In genomic region chr13:45464687-45465453, GRCh38 we compare ENCODE assay signal across 1 cellular context.
A peak's percentile ranks its signal among the peaks of the same experiment; 100 is the strongest.
TF ChIP-seq lines count a peak whose summit lies in the region.

A gene with protein sequence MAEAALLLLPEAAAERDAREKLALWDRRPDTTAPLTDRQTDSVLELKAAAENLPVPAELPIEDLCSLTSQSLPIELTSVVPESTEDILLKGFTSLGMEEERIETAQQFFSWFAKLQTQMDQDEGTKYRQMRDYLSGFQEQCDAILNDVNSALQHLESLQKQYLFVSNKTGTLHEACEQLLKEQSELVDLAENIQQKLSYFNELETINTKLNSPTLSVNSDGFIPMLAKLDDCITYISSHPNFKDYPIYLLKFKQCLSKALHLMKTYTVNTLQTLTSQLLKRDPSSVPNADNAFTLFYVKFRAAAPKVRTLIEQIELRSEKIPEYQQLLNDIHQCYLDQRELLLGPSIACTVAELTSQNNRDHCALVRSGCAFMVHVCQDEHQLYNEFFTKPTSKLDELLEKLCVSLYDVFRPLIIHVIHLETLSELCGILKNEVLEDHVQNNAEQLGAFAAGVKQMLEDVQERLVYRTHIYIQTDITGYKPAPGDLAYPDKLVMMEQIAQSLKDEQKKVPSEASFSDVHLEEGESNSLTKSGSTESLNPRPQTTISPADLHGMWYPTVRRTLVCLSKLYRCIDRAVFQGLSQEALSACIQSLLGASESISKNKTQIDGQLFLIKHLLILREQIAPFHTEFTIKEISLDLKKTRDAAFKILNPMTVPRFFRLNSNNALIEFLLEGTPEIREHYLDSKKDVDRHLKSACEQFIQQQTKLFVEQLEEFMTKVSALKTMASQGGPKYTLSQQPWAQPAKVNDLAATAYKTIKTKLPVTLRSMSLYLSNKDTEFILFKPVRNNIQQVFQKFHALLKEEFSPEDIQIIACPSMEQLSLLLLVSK (plus strand): TSS chr13:45464939. CDS start chr13:45465037, 98 bp downstream.

TF ChIP-seq in HepG2, 621 proteins besides CTCF, POLR2A, EP300 and RAD21 (continued from another document and continues in another):
- no peak for TF ChIP-seq ZNF318 (CRISPR knock-in tag; IDR thresholded peaks at IDR 0.05)
- TF ChIP-seq ESRRA (CRISPR knock-in tag; IDR thresholded peaks at IDR 0.05; ENCODE audit: low read depth) = no peak
- TF ChIP-seq GABPB1 (CRISPR knock-in tag; IDR thresholded peaks at IDR 0.05) = peak; percentile 99
- TF ChIP-seq SCMH1 (CRISPR knock-in tag; IDR thresholded peaks at IDR 0.05; ENCODE audit: borderline replicate concordance) = no peak
- TF ChIP-seq ARNT (IDR thresholded peaks at IDR 0.05) = no peak
- TF ChIP-seq TCF12 (IDR thresholded peaks at IDR 0.05) = no peak
- 0 out of 2 replicates have a peak, but pooled peaks have one; percentile 41 for TF ChIP-seq TCF12 (CRISPR knock-in tag; IDR thresholded peaks at IDR 0.05)
- TF ChIP-seq SUZ12 (IDR thresholded peaks at IDR 0.05; ENCODE audit: low read depth, low read length) = no peak
- TF ChIP-seq THAP9 (CRISPR knock-in tag; IDR thresholded peaks at IDR 0.05; ENCODE audit: borderline replicate concordance) = peak; percentile 87; the same call in 1 of the 2 replicates
- TF ChIP-seq ZNF354B (CRISPR knock-in tag; IDR thresholded peaks at IDR 0.05) = no peak
- TF ChIP-seq ZNF646 (CRISPR knock-in tag; IDR thresholded peaks at IDR 0.05) = no peak
- peak; percentile 76 for TF ChIP-seq ZBTB26 (CRISPR knock-in tag; IDR thresholded peaks at IDR 0.05; ENCODE audit: borderline replicate concordance)
- peak; percentile 69; the same call in 1 of the 2 replicates for TF ChIP-seq YEATS2 (CRISPR knock-in tag; IDR thresholded peaks at IDR 0.05; ENCODE audit: borderline replicate concordance)
- TF ChIP-seq SOX13 (IDR thresholded peaks at IDR 0.05) = no peak; the same call in 1 of the 2 replicates
- peak in 1 of 2 experiments; percentile 3; a peak in 1 of 4 replicates for TF ChIP-seq SOX13 (CRISPR knock-in tag; conservative IDR thresholded peaks at IDR 0.05 in 1 of 2, IDR thresholded peaks at IDR 0.05 in 1 of 2)
- no peak for TF ChIP-seq SMAD9 (CRISPR knock-in tag; IDR thresholded peaks at IDR 0.05)
- TF ChIP-seq, protein P1, sequence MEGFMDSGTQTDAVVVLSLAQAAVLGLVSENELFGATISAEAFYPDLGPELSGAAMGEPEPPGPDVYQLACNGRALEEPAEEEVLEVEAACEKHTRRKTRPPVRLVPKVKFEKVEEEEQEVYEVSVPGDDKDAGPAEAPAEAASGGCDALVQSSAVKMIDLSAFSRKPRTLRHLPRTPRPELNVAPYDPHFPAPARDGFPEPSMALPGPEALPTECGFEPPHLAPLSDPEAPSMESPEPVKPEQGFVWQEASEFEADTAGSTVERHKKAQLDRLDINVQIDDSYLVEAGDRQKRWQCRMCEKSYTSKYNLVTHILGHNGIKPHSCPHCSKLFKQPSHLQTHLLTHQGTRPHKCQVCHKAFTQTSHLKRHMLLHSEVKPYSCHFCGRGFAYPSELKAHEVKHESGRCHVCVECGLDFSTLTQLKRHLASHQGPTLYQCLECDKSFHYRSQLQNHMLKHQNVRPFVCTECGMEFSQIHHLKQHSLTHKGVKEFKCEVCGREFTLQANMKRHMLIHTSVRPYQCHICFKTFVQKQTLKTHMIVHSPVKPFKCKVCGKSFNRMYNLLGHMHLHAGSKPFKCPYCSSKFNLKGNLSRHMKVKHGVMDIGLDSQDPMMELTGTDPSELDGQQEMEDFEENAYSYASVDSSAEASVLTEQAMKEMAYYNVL (CRISPR knock-in tag; IDR thresholded peaks at IDR 0.05; ENCODE audit: borderline replicate concordance) = no peak
- TF ChIP-seq ZMYM3 (CRISPR knock-in tag; IDR thresholded peaks at IDR 0.05) = no peak
- TF ChIP-seq BRCA1 (CRISPR knock-in tag; IDR thresholded peaks at IDR 0.05) = no peak
- 0 out of 2 replicates have a peak, but pooled peaks have one; percentile 6 for TF ChIP-seq HOXD1 (CRISPR knock-in tag; IDR thresholded peaks at IDR 0.05)
- TF ChIP-seq PHF21A (CRISPR knock-in tag; IDR thresholded peaks at IDR 0.05) = no peak; the same call in 1 of the 2 replicates
- peak; percentile 74 for TF ChIP-seq FOXP4 (CRISPR knock-in tag; IDR thresholded peaks at IDR 0.05)
- TF ChIP-seq TOE1 (CRISPR knock-in tag; IDR thresholded peaks at IDR 0.05) = no peak; the same call in 1 of the 2 replicates
- no peak for TF ChIP-seq HOXA7 (CRISPR knock-in tag; IDR thresholded peaks at IDR 0.05)
- TF ChIP-seq SP2 (CRISPR knock-in tag; IDR thresholded peaks at IDR 0.05) = peak; percentile 86
